8 cellular contexts compared by ENCODE assay signal in genomic region chr16:1351582-1352362, GRCh38. TPM values are rescaled to one million over a fixed set of nuclear protein-coding genes. Genes with fewer than 3 reads are reported as not detected.
DNase-seq lines count a peak whose midpoint lies in the region; ATAC-seq and TF ChIP-seq lines count a peak whose summit lies in the region.

TSS of gene GNPTG (plus strand) at chr16:1351931. CDS start at chr16:1351966, 35 bp downstream.
TSS of gene TSR3 (minus strand) at chr16:1351878. CDS start at chr16:1351804, 74 bp downstream.

- no peak for TF ChIP-seq CTCF in lung (IDR thresholded peaks at IDR 0.05; ENCODE audit: control extremely low read depth, extremely low read depth)

- H3K27me3 ChIP-seq in ectodermal cell (ENCODE audit: control insufficient read depth, insufficient read depth, low read length, poor library complexity, severe bottlenecking) (no peaks in the 10 kb centered on the region), lung (ENCODE audit: control insufficient read depth, insufficient read depth) (no peaks in the 10 kb centered on the region)

- H3K27ac ChIP-seq in ectodermal cell (ENCODE audit: insufficient read depth, low read depth, low read length, poor library complexity, severe bottlenecking) (no peak within 1 kb of the TSS), lung (ENCODE audit: low read depth in 1 of 2, low read length in 1 of 2) (peak within 1 kb of the TSS; percentile 59 to 87)

- no peaks in the 10 kb centered on the region for H3K36me3 Mint-ChIP-seq in activated CD8-positive, alpha-beta T cell treated with anti-CD3 and anti-CD28 coated beads, Interleukin-2, amount 10 ng/mL, durations not matched to agents 7 days and 5 days (ENCODE audit: low read depth)

- peak within 1 kb of the TSS; percentile 82 for H3K27ac Mint-ChIP-seq in activated CD8-positive, alpha-beta T cell treated with anti-CD3 and anti-CD28 coated beads, Interleukin-2, amount 10 ng/mL, durations not matched to agents 7 days and 5 days

- DNase-seq in AG20443 (ENCODE audit: low spot score) (peak; percentile 95), NCI-H69 (lab: John Stamatoyannopoulos, UW) (peak; percentile 96), lung (ENCODE audit: low spot score) (peak; percentile 83)
- peak; percentile 85 for DNase-seq in activated CD8-positive, alpha-beta T cell treated with anti-CD3 and anti-CD28 coated beads, Interleukin-2, amount 10 ng/mL, durations not matched to agents 7 days and 5 days
- peak; percentile 58 to 78 (median 72) for DNase-seq in stimulated activated CD4-positive, alpha-beta T cell treated with anti-CD3 and anti-CD28 coated beads, TNF-alpha, amount 100 ng/mL, for 1 hour (ENCODE audit: low read depth in 3 of 3, low spot score in 1 of 3)

- no peaks in the 10 kb centered on the region for H3K9me3 ChIP-seq in ectodermal cell (ENCODE audit: control insufficient read depth, low read length)
- no peaks in the 10 kb centered on the region for H3K9me3 ChIP-seq in lung (ENCODE audit: control insufficient read depth in 2 of 2, insufficient read depth in 1 of 2, low read length in 1 of 2)

- POLR2A ChIA-PET in activated CD8-positive, alpha-beta T cell treated with anti-CD3 and anti-CD28 coated beads, Interleukin-2, amount 10 ng/mL, durations not matched to agents 7 days and 5 days (lab: Charles Lee): interaction anchor here (0.7 kb wide), 1 partner anchor 19 kb away, joined by 3 read pairs; no protein-coding TSS in a partner anchor

- WGBS in ectodermal cell, 2 experiments: 0 to 1% methylated on average over 98 of the region's 98 CpGs
- WGBS in lung, 2 donors: 0 to 1% methylated on average over 71 to 98 of the region's 98 CpGs

- CTCF ChIA-PET in activated CD8-positive, alpha-beta T cell treated with anti-CD3 and anti-CD28 coated beads, Interleukin-2, amount 10 ng/mL, durations not matched to agents 7 days and 5 days (lab: Charles Lee): interaction anchor here (1.3 kb wide), 1 partner anchor 12 kb away, joined by 4 read pairs; no protein-coding TSS in a partner anchor

- no peaks in the 10 kb centered on the region for H3K27me3 Mint-ChIP-seq in activated CD8-positive, alpha-beta T cell treated with anti-CD3 and anti-CD28 coated beads, Interleukin-2, amount 10 ng/mL, durations not matched to agents 7 days and 5 days (ENCODE audit: low read depth)

- peak within 1 kb of the TSS; percentile 81 for H3K4me3 Mint-ChIP-seq in activated CD8-positive, alpha-beta T cell treated with anti-CD3 and anti-CD28 coated beads, Interleukin-2, amount 10 ng/mL, durations not matched to agents 7 days and 5 days

- H3K4me1 ChIP-seq in ectodermal cell (ENCODE audit: control insufficient read depth, insufficient read depth, low read length): peaks cover 5% of the 10 kb centered on the region
- H3K4me1 ChIP-seq in lung (ENCODE audit: control insufficient read depth in 2 of 2, insufficient read depth in 2 of 2, low read length in 2 of 2): peaks cover 4 to 9% of the 10 kb centered on the region in 2 donors

- no peaks in the 10 kb centered on the region for H3K9me3 Mint-ChIP-seq in activated CD8-positive, alpha-beta T cell treated with anti-CD3 and anti-CD28 coated beads, Interleukin-2, amount 10 ng/mL, durations not matched to agents 7 days and 5 days (ENCODE audit: insufficient read depth)

- H3K36me3 ChIP-seq in ectodermal cell (ENCODE audit: control insufficient read depth, insufficient read depth, low read length) (peaks cover 7% of the 10 kb centered on the region), lung (ENCODE audit: control insufficient read depth in 2 of 2, insufficient read depth in 2 of 2, low read length in 2 of 2) (peaks cover 0 to 23% of the 10 kb centered on the region in 2 donors)

- peaks cover 36% of the 10 kb centered on the region for H3K4me1 Mint-ChIP-seq in activated CD8-positive, alpha-beta T cell treated with anti-CD3 and anti-CD28 coated beads, Interleukin-2, amount 10 ng/mL, durations not matched to agents 7 days and 5 days (ENCODE audit: low read depth)

- H3K4me3 ChIP-seq in ectodermal cell (ENCODE audit: insufficient read depth, low read depth, low read length) (peak within 1 kb of the TSS; percentile 89), lung (peak within 1 kb of the TSS; percentile 95)

- ATAC-seq in GM18907 (IDR thresholded peaks at IDR 0.05; ENCODE audit: unreplicated experiment) (peak; percentile 64), HG03159 (IDR thresholded peaks at IDR 0.05; ENCODE audit: unreplicated experiment) (peak; percentile 68), lung (ENCODE audit: insufficient read depth, low FRiP score) (peak; percentile 82)
- peak; percentile 90 for ATAC-seq in activated CD8-positive, alpha-beta T cell treated with anti-CD3 and anti-CD28 coated beads, Interleukin-2, amount 10 ng/mL, durations not matched to agents 7 days and 5 days

RNA-seq across cellular contexts. Expression of gene GNPTG, which starts in this region (rescaled TPM):
- 10 to 100 TPM; 24.2 to 25.1 TPM for total RNA-seq in activated CD8-positive, alpha-beta T cell treated with anti-CD3 and anti-CD28 coated beads, Interleukin-2, amount 10 ng/mL, durations not matched to agents 7 days and 5 days
- polyA plus RNA-seq in ectodermal cell (2013, experiment 1 of 4): 34.7 TPM
- polyA plus RNA-seq in ectodermal cell (2013, experiment 2 of 4): 34.0 TPM
- polyA plus RNA-seq in ectodermal cell (2013, experiment 3 of 4): 23.3 TPM
- polyA plus RNA-seq in ectodermal cell (2013, experiment 4 of 4): 30.5 TPM
- total RNA-seq in lung: 10 to 100 TPM; 34.8 to 80.1 TPM
- polyA plus RNA-seq in lung: 10 to 100 TPM; 75.5 to 92.7 TPM

RNA-seq across cellular contexts. Expression of gene TSR3, which starts in this region (rescaled TPM):
- 10 to 100 TPM; 48.5 to 50.7 TPM for total RNA-seq in activated CD8-positive, alpha-beta T cell treated with anti-CD3 and anti-CD28 coated beads, Interleukin-2, amount 10 ng/mL, durations not matched to agents 7 days and 5 days
- polyA plus RNA-seq in ectodermal cell (2013, experiment 1 of 4): 48.1 TPM
- polyA plus RNA-seq in ectodermal cell (2013, experiment 2 of 4): 47.3 TPM
- polyA plus RNA-seq in ectodermal cell (2013, experiment 3 of 4): 46.4 TPM
- 49.2 TPM for polyA plus RNA-seq in ectodermal cell (2013, experiment 4 of 4)
- 10 to 100 TPM; 32.5 to 66.4 TPM for total RNA-seq in lung
- polyA plus RNA-seq in lung: 10 to 100 TPM; 54.7 to 58.5 TPM
